Comparison of ENCODE assay signal across 19 cellular contexts in genomic region chr7:112990619-112991018, GRCh38.
DNase-seq lines count a peak whose midpoint lies in the region; ATAC-seq, FAIRE-seq and TF ChIP-seq lines count a peak whose summit lies in the region.
"Had no signal": no experiment of that assay in that cellular context is flagged by ENCODE, and none has a peak within 500 bp of the region (broad histone marks: within the 10 kb centered on the region; RNA-seq: fewer than 3 reads in every experiment).

No MANE protein-coding gene starts in this region.

- H3K36me3 Mint-ChIP-seq in MCF 10A (ENCODE audit: insufficient read depth, unreplicated experiment) (no peaks in the 10 kb centered on the region), nephron progenitor cell (ENCODE audit: low read depth) (no peaks in the 10 kb centered on the region)

- H3K4me3 ChIP-seq in breast epithelium, result no peak overlapping the region
- no peak overlapping the region for H3K4me3 ChIP-seq in SJCRH30
- H3K4me3 ChIP-seq in fibroblast of mammary gland (ENCODE audit: control insufficient read depth, low read depth, low read length), result no peak overlapping the region
- H3K4me3 ChIP-seq: A549, K562, smooth muscle cell had no signal

- BruUV-seq in MCF 10A (replicated peaks; lab: Mats Ljungman, UMichigan), result no TSS peak

- DNase-seq in MCF 10A (ENCODE audit: unreplicated experiment), result peak; percentile 39
- no peak for DNase-seq in breast epithelium (ENCODE audit: low spot score in 2 of 2)
- DNase-seq in SJCRH30, result peak; percentile 26 to 43
- DNase-seq in fibroblast of mammary gland (ENCODE audit: low read depth), result peak; percentile 62
- DNase-seq in urothelium cell line (ENCODE audit: low spot score), result peak; percentile 20
- no peak for DNase-seq in nephron progenitor cell
- DNase-seq in HuH-7.5 (ENCODE audit: low spot score), result no peak
- DNase-seq: activated CD8-positive, alpha-beta T cell treated with anti-CD3 and anti-CD28 coated beads for 36 hours; activated effector memory CD4-positive, alpha-beta T cell treated with Interleukin-2 at 50 U/mL for 16 hours; Caco-2; NCI-H2081; occipital lobe; SIG-M5 had no signal

- H3K4me3 Mint-ChIP-seq in MCF 10A (ENCODE audit: unreplicated experiment) (no peak overlapping the region), nephron progenitor cell (no peak overlapping the region)
- H3K4me3 Mint-ChIP-seq: activated CD8-positive, alpha-beta T cell treated with anti-CD3 and anti-CD28 coated beads for 36 hours had no signal

- H3K9me3 Mint-ChIP-seq in MCF 10A (ENCODE audit: unreplicated experiment) (no peaks in the 10 kb centered on the region), nephron progenitor cell (no peaks in the 10 kb centered on the region)
- H3K9me3 Mint-ChIP-seq: activated CD8-positive, alpha-beta T cell treated with anti-CD3 and anti-CD28 coated beads for 36 hours had no signal

- H3K4me1 Mint-ChIP-seq in MCF 10A (ENCODE audit: insufficient read depth, unreplicated experiment) (peaks cover 47% of the 10 kb centered on the region), nephron progenitor cell (no peaks in the 10 kb centered on the region)

- ATAC-seq in GM19328 (IDR thresholded peaks at IDR 0.05; ENCODE audit: unreplicated experiment), result no peak
- ATAC-seq: A549; activated CD8-positive, alpha-beta T cell treated with anti-CD3 and anti-CD28 coated beads for 36 hours; K562 had no signal

- no peak overlapping the region for H3K27ac ChIP-seq in breast epithelium
- H3K27ac ChIP-seq in SJCRH30, result no peak overlapping the region
- H3K27ac ChIP-seq: A549 had no signal

- no peak for FAIRE-seq in urothelium cell line (lab: Jason Lieb, UNC)
- FAIRE-seq: A549, endothelial cell of umbilical vein, H1, K562 had no signal

- no peak for TF ChIP-seq CTCF in MCF 10A (IDR thresholded peaks at IDR 0.05; ENCODE audit: unreplicated experiment)
- TF ChIP-seq CTCF in breast epithelium (IDR thresholded peaks at IDR 0.05), result no peak
- no peak for TF ChIP-seq CTCF in fibroblast of mammary gland (conservative IDR thresholded peaks at IDR 0.05; ENCODE audit: control insufficient read depth, insufficient read depth, low read depth, low read length)
- TF ChIP-seq CTCF in nephron progenitor cell (IDR thresholded peaks at IDR 0.05), result no peak

- TF ChIP-seq POLR2A in breast epithelium (IDR thresholded peaks at IDR 0.05), result no peak

- H3K9me3 ChIP-seq in breast epithelium (no peaks in the 10 kb centered on the region), SJCRH30 (replicated peaks) (no peaks in the 10 kb centered on the region)
- H3K9me3 ChIP-seq: A549, Caco-2 had no signal

- POLR2A ChIA-PET in MCF 10A (lab: Yijun Ruan, JAX), result interaction anchor here (0.6 kb wide), 1 partner anchor 52 kb away, joined by 3 read pairs; no protein-coding TSS in a partner anchor

- H3K27me3 ChIP-seq in breast epithelium, result no peaks in the 10 kb centered on the region
- no peaks in the 10 kb centered on the region for H3K27me3 ChIP-seq in SJCRH30

- peak overlapping the region; percentile 77 for H3K27ac Mint-ChIP-seq in MCF 10A (ENCODE audit: low read depth, unreplicated experiment)
- no peak overlapping the region for H3K27ac Mint-ChIP-seq in nephron progenitor cell
- H3K27ac Mint-ChIP-seq: activated CD8-positive, alpha-beta T cell treated with anti-CD3 and anti-CD28 coated beads for 36 hours had no signal

- intact Hi-C loops in MCF 10A (cut with micrococcal nuclease) (no loop called here), breast epithelium (cut with DNase I; ENCODE audit: low total_unique reads) (no loop called here)

- CTCF ChIA-PET in MCF 10A (lab: Yijun Ruan, JAX), result interaction anchor here (1.3 kb wide), 1 partner anchor 169 kb away, joined by 3 read pairs; no protein-coding TSS in a partner anchor

- no peaks in the 10 kb centered on the region for H3K27me3 Mint-ChIP-seq in MCF 10A (ENCODE audit: insufficient read depth, unreplicated experiment)
- H3K27me3 Mint-ChIP-seq in nephron progenitor cell (ENCODE audit: low read depth, poor library complexity), result no peaks in the 10 kb centered on the region

- H3K36me3 ChIP-seq in breast epithelium, result no peaks in the 10 kb centered on the region
- H3K36me3 ChIP-seq in SJCRH30, result no peaks in the 10 kb centered on the region

- H3K4me1 ChIP-seq in breast epithelium, result no peaks in the 10 kb centered on the region
- H3K4me1 ChIP-seq in SJCRH30, result peaks cover 6% of the 10 kb centered on the region; the same call in 1 of the 2 replicates
- H3K4me1 ChIP-seq: A549, Caco-2 had no signal

Comparison
In these comparisons a context has a peak if more than half of its experiments do, and no peak if none do; other contexts are left out.
1. DNase-seq: peak in MCF 10A (single experiment), SJCRH30 (2 of 2), fibroblast of mammary gland (single experiment) and urothelium cell line (single experiment); none in breast epithelium (0 of 2), nephron progenitor cell (single experiment) and HuH-7.5 (single experiment).